15 cellular contexts compared by ENCODE assay signal in the genomic region with DNA sequence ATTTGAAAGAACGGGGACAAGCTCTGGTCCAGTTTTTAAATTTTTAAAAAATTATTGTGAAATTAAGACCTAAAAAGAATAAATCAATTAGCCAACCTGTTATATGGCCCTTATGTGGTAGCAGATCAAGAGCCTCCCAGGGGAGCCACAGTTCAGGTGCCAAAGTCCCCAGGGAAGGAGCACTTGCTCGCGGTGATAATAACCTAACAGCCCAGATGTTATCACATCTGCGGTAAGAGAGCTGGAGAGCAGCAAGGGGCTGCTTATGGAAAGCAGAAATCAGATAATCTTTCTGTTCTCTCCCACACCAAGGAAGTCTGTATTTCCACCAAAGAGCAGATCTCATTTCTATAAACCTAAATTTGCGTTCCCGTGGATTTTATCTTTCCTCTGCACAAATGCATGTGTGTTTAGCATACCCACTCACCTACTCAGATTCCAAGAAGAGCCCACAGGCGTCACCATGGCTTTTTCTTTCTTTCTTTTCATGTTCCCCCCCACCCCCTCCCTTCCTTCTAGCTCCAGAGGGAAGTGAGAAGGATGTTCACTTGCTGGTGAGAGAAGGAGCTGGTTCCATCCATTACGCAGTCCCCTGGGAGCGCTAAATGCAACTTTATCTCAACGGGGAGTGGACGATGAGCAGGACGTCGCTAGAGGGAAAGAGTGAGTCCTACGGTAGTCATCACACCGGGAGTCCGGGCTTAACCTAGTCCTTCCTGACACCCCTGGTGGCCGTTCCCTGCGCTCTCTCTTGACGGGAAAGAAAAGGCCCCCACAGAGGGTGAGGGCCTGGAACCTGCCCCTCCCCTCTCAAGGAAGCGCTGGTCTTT. TPM values are rescaled to one million over a fixed set of nuclear protein-coding genes. Genes with fewer than 3 reads are reported as not detected.
DNase-seq lines count a peak whose midpoint lies in the region; ATAC-seq and TF ChIP-seq lines count a peak whose summit lies in the region.
"Had no signal": no experiment of that assay in that cellular context is flagged by ENCODE, and none has a peak within 500 bp of the region (broad histone marks: within the 10 kb centered on the region; RNA-seq: fewer than 3 reads in every experiment).

No MANE protein-coding gene starts in this region.

- peak; percentile 2; the same call in 1 of the 2 replicates for TF ChIP-seq CTCF in C4-2B (conservative IDR thresholded peaks at IDR 0.05)
- no peak; the same call in none of the 2 replicates for TF ChIP-seq CTCF in HEK293 (tag by site-specific recombination; IDR thresholded peaks at IDR 0.05)
- peak; percentile 0 for TF ChIP-seq CTCF in fibroblast of pulmonary artery (IDR thresholded peaks at IDR 0.05; ENCODE audit: low read length, missing control alignments)

- POLR2A ChIA-PET in HEK293 (lab: Yijun Ruan, JAX): interaction anchor here (0.7 kb wide), 1 partner anchor 704 kb away, joined by 3 read pairs; no protein-coding TSS in a partner anchor

- peaks cover 0 to 19% of the 10 kb centered on the region in 2 experiments; a peak in 1 of 3 replicates for H3K36me3 ChIP-seq in HEK293 (ENCODE audit: control insufficient read depth in 2 of 2, insufficient read depth in 1 of 2, low read length in 2 of 2)

- H3K4me1 ChIP-seq in HEK293 (ENCODE audit: control insufficient read depth, insufficient read depth, low read length): no peaks in the 10 kb centered on the region

- H3K4me3 ChIP-seq in HEK293 (ENCODE audit: low read depth, low read length) (no peak overlapping the region), fibroblast of pulmonary artery (replicated peaks; ENCODE audit: low read depth, low read length) (no peak overlapping the region)

- H3K27ac ChIP-seq in C4-2B (no peak overlapping the region), HEK293 (ENCODE audit: extremely low read depth, low read depth, low read length) (no peak overlapping the region)
- H3K27ac ChIP-seq: epithelial cell of prostate had no signal

- no peak for ATAC-seq in GM18520 (IDR thresholded peaks at IDR 0.05; ENCODE audit: unreplicated experiment)
- ATAC-seq in HG03135 (IDR thresholded peaks at IDR 0.05; ENCODE audit: unreplicated experiment): no peak
- ATAC-seq in HG03520 (IDR thresholded peaks at IDR 0.05; ENCODE audit: unreplicated experiment): no peak
- ATAC-seq: activated CD8-positive, alpha-beta memory T cell treated with anti-CD3 and anti-CD28 coated beads, Interleukin-2, amount 10 ng/mL, durations not matched to agents 7 days and 5 days had no signal

- DNase-seq in NCI-H460 (ENCODE audit: extremely low read depth, low read depth) (peak; percentile 33), fibroblast of pulmonary artery (ENCODE audit: low read depth) (no peak), cerebellum (ENCODE audit: low spot score) (no peak)
- DNase-seq: activated CD8-positive, alpha-beta memory T cell treated with anti-CD3 and anti-CD28 coated beads, Interleukin-2, amount 10 ng/mL, durations not matched to agents 7 days and 5 days; aorta; CD8-positive, alpha-beta memory T cell; GOT3; NCI-H226; nucleus accumbens had no signal

- CTCF ChIA-PET in HEK293 (lab: Yijun Ruan, JAX): interaction anchor here (0.6 to 0.7 kb wide), 4 partner anchors 25 to 232 kb away, joined by 3 read pairs; no protein-coding TSS in a partner anchor

- no peaks in the 10 kb centered on the region for H3K9me3 ChIP-seq in HEK293 (ENCODE audit: control insufficient read depth, insufficient read depth, low read depth, low read length)

TF ChIP-seq in HEK293, 187 proteins besides CTCF, POLR2A, EP300 and RAD21 (continues in another document):
- TF ChIP-seq IKZF3 (tag by site-specific recombination; IDR thresholded peaks at IDR 0.05): peak; percentile 61; the same call in 1 of the 2 replicates
- TF ChIP-seq ZSCAN30 (tag by site-specific recombination; IDR thresholded peaks at IDR 0.05): peak; percentile 47; the same call in 1 of the 2 replicates
- no peak for TF ChIP-seq ZNF174 (tag by site-specific recombination; IDR thresholded peaks at IDR 0.05)
- no peak for TF ChIP-seq ZNF560 (tag by site-specific recombination; IDR thresholded peaks at IDR 0.05; ENCODE audit: borderline replicate concordance)
- TF ChIP-seq ZNF423 (tag by site-specific recombination; IDR thresholded peaks at IDR 0.05): peak; percentile 76
- TF ChIP-seq, protein P1, sequence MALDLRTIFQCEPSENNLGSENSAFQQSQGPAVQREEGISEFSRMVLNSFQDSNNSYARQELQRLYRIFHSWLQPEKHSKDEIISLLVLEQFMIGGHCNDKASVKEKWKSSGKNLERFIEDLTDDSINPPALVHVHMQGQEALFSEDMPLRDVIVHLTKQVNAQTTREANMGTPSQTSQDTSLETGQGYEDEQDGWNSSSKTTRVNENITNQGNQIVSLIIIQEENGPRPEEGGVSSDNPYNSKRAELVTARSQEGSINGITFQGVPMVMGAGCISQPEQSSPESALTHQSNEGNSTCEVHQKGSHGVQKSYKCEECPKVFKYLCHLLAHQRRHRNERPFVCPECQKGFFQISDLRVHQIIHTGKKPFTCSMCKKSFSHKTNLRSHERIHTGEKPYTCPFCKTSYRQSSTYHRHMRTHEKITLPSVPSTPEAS (tag by site-specific recombination; IDR thresholded peaks at IDR 0.05): no peak
- TF ChIP-seq TCF7L2 (IDR thresholded peaks at IDR 0.05; ENCODE audit: borderline replicate concordance, low read depth, low read length): peak; percentile 58; the same call in 1 of the 2 replicates
- 0 out of 2 replicates have a peak, but pooled peaks have one; percentile 20 for TF ChIP-seq ZNF600 (tag by site-specific recombination; IDR thresholded peaks at IDR 0.05)
- TF ChIP-seq ZFP69B (tag by site-specific recombination; IDR thresholded peaks at IDR 0.05): no peak
- no peak for TF ChIP-seq ZNF654 (tag by site-specific recombination; IDR thresholded peaks at IDR 0.05; ENCODE audit: low read depth)
- TF ChIP-seq, protein P2, sequence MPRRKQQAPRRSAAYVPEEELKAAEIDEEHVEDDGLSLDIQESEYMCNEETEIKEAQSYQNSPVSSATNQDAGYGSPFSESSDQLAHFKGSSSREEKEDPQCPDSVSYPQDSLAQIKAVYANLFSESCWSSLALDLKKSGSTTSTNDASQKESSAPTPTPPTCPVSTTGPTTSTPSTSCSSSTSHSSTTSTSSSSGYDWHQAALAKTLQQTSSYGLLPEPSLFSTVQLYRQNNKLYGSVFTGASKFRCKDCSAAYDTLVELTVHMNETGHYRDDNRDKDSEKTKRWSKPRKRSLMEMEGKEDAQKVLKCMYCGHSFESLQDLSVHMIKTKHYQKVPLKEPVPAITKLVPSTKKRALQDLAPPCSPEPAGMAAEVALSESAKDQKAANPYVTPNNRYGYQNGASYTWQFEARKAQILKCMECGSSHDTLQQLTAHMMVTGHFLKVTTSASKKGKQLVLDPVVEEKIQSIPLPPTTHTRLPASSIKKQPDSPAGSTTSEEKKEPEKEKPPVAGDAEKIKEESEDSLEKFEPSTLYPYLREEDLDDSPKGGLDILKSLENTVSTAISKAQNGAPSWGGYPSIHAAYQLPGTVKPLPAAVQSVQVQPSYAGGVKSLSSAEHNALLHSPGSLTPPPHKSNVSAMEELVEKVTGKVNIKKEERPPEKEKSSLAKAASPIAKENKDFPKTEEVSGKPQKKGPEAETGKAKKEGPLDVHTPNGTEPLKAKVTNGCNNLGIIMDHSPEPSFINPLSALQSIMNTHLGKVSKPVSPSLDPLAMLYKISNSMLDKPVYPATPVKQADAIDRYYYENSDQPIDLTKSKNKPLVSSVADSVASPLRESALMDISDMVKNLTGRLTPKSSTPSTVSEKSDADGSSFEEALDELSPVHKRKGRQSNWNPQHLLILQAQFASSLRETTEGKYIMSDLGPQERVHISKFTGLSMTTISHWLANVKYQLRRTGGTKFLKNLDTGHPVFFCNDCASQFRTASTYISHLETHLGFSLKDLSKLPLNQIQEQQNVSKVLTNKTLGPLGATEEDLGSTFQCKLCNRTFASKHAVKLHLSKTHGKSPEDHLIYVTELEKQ (tag by site-specific recombination; IDR thresholded peaks at IDR 0.05; ENCODE audit: borderline replicate concordance): peak; percentile 53; the same call in 1 of the 2 replicates
- no peak for TF ChIP-seq ZNF585B (tag by site-specific recombination; IDR thresholded peaks at IDR 0.05)
- TF ChIP-seq, protein P3, sequence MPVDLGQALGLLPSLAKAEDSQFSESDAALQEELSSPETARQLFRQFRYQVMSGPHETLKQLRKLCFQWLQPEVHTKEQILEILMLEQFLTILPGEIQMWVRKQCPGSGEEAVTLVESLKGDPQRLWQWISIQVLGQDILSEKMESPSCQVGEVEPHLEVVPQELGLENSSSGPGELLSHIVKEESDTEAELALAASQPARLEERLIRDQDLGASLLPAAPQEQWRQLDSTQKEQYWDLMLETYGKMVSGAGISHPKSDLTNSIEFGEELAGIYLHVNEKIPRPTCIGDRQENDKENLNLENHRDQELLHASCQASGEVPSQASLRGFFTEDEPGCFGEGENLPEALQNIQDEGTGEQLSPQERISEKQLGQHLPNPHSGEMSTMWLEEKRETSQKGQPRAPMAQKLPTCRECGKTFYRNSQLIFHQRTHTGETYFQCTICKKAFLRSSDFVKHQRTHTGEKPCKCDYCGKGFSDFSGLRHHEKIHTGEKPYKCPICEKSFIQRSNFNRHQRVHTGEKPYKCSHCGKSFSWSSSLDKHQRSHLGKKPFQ (tag by site-specific recombination; IDR thresholded peaks at IDR 0.05): peak; percentile 65
- peak; percentile 16; the same call in 1 of the 2 replicates for TF ChIP-seq ZXDB (tag by site-specific recombination; IDR thresholded peaks at IDR 0.05)
- peak; percentile 87 for TF ChIP-seq OSR2 (tag by site-specific recombination; IDR thresholded peaks at IDR 0.05)
- TF ChIP-seq ZNF843 (tag by site-specific recombination; IDR thresholded peaks at IDR 0.05): 0 out of 2 replicates have a peak, but pooled peaks have one; percentile 29
- peak; percentile 74 for TF ChIP-seq ZNF366 (tag by site-specific recombination; conservative IDR thresholded peaks at IDR 0.05)
- TF ChIP-seq ZNF341 (tag by site-specific recombination; IDR thresholded peaks at IDR 0.05; ENCODE audit: low read depth): peak; percentile 28; the same call in 1 of the 2 replicates
- peak; percentile 46; the same call in 1 of the 2 replicates for TF ChIP-seq ZSCAN23 (tag by site-specific recombination; IDR thresholded peaks at IDR 0.05)

RNA-seq across cellular contexts. Expression of a gene that starts 1.6 kb away (rescaled TPM):
- total RNA-seq in NCI-H460 (2014; rRNA removed; shearing (Covaris generic)): 2.2 and 2.3 TPM in 2 replicates
- polyA plus RNA-seq in NCI-H460 (2014; cell fraction: nucleus; rRNA removed): 2.7 and 4.4 TPM in 2 replicates
- 0.18 TPM for total RNA-seq in cerebellum
- polyA plus RNA-seq: CD8-positive, alpha-beta memory T cell had no signal

RNA-seq across cellular contexts. Expression of a gene that starts 54.0 kb away (rescaled TPM):
- total RNA-seq in NCI-H460 (2014; rRNA removed; shearing (Covaris generic)): 11.1 and 11.8 TPM in 2 replicates
- 13.8 and 14.3 TPM in 2 replicates for polyA plus RNA-seq in NCI-H460 (2014; cell fraction: nucleus; rRNA removed)
- total RNA-seq in cerebellum: 31.5 TPM
